ENCODE assay signal across 18 cellular contexts in the genomic region with DNA sequence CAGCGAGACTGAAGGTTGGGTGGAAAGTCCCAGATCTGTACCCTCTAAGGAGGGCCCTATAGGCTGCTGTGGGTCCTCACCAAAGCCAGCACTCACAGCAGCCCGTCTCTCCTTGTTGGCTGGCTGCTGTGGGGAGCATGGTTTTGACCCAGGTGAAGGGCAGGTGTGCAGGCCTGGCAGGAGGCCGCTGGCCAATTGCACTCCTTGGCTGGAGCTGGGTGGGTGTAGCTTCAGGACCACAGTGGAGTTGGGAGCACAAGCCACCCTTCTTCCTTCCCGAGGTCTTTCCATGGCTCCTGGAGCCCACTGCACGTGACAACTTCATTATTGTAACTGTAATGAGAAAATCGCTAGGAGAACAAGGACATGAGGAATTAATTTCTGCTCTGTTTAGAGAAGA.
"Had no signal": no experiment of that assay in that cellular context is flagged by ENCODE, and none has a peak within 500 bp of the region (broad histone marks: within the 10 kb centered on the region; RNA-seq: fewer than 3 reads in every experiment).

No MANE protein-coding gene starts in this region.

- H3K9me3 Mint-ChIP-seq: activated CD4-positive, alpha-beta memory T cell treated with anti-CD3 and anti-CD28 coated beads for 36 hours; T-helper 2 cell treated with Interferon-gamma antibody and Interleukin-4, amounts not matched to agents 5 μg/mL and 100 μg/mL, for 36 hours had no signal

- H3K36me3 Mint-ChIP-seq: activated CD4-positive, alpha-beta memory T cell treated with anti-CD3 and anti-CD28 coated beads for 36 hours; activated CD8-positive, alpha-beta memory T cell treated with anti-CD3 and anti-CD28 coated beads, Interleukin-2, amount 10 ng/mL, durations not matched to agents 7 days and 5 days; activated naive CD8-positive, alpha-beta T cell; mesothelial cell of epicardium had no signal

- H3K27ac ChIP-seq: cardiac muscle cell, esophagus muscularis mucosa, lower lobe of right lung, thyroid gland had no signal

- H3K36me3 ChIP-seq: cardiac muscle cell, esophagus muscularis mucosa, lower lobe of right lung, thyroid gland had no signal

- H3K4me3 Mint-ChIP-seq: activated CD4-positive, alpha-beta memory T cell treated with anti-CD3 and anti-CD28 coated beads for 36 hours; activated CD8-positive, alpha-beta memory T cell treated with anti-CD3 and anti-CD28 coated beads, Interleukin-2, amount 10 ng/mL, durations not matched to agents 7 days and 5 days; activated naive CD8-positive, alpha-beta T cell; mesothelial cell of epicardium; nephron progenitor cell; T-helper 2 cell treated with Interferon-gamma antibody and Interleukin-4, amounts not matched to agents 5 μg/mL and 100 μg/mL, for 36 hours; WTC11 had no signal

- H3K4me3 ChIP-seq: cardiac muscle cell, esophagus muscularis mucosa, lower lobe of right lung, thyroid gland had no signal

- H3K27ac Mint-ChIP-seq: activated CD4-positive, alpha-beta memory T cell treated with anti-CD3 and anti-CD28 coated beads for 36 hours; activated CD8-positive, alpha-beta memory T cell treated with anti-CD3 and anti-CD28 coated beads, Interleukin-2, amount 10 ng/mL, durations not matched to agents 7 days and 5 days; activated naive CD8-positive, alpha-beta T cell; mesothelial cell of epicardium; nephron progenitor cell; T-helper 2 cell treated with Interferon-gamma antibody and Interleukin-4, amounts not matched to agents 5 μg/mL and 100 μg/mL, for 36 hours; WTC11 had no signal

- H3K4me1 ChIP-seq: lower lobe of right lung, thyroid gland had no signal

- H3K9me3 ChIP-seq: esophagus muscularis mucosa, lower lobe of right lung, thyroid gland had no signal

- DNase-seq: activated CD4-positive, alpha-beta memory T cell treated with anti-CD3 and anti-CD28 coated beads for 36 hours; activated CD4-positive, alpha-beta T cell treated with anti-CD3 and anti-CD28 coated beads for 4 hours; activated CD8-positive, alpha-beta memory T cell treated with anti-CD3 and anti-CD28 coated beads, Interleukin-2, amount 10 ng/mL, durations not matched to agents 7 days and 5 days; dermis blood vessel endothelial cell; effector memory CD4-positive, alpha-beta T cell; lower lobe of right lung; nephron progenitor cell; occipital lobe; stimulated activated CD4-positive, alpha-beta T cell treated with anti-CD3 and anti-CD28 coated beads, Interleukin-12 subunit alpha, Interleukin-12 subunit beta, amount 100 ng/mL, for 4 hours; stimulated activated CD4-positive, alpha-beta T cell treated with anti-CD3 and anti-CD28 coated beads, Interleukin-1b, Interleukin-23, amount 100 ng/mL, for 48 hours; stimulated activated CD8-positive, alpha-beta memory T cell treated with anti-CD3 and anti-CD28 coated beads, Interleukin-4, amount 100 ng/mL, for 48 hours; thyroid gland had no signal

- H3K27me3 Mint-ChIP-seq: activated CD8-positive, alpha-beta memory T cell treated with anti-CD3 and anti-CD28 coated beads, Interleukin-2, amount 10 ng/mL, durations not matched to agents 7 days and 5 days had no signal

- H3K27me3 ChIP-seq: cardiac muscle cell, esophagus muscularis mucosa, thyroid gland had no signal

- H3K4me1 Mint-ChIP-seq: activated CD8-positive, alpha-beta memory T cell treated with anti-CD3 and anti-CD28 coated beads, Interleukin-2, amount 10 ng/mL, durations not matched to agents 7 days and 5 days; mesothelial cell of epicardium had no signal

- ATAC-seq: activated CD8-positive, alpha-beta memory T cell treated with anti-CD3 and anti-CD28 coated beads, Interleukin-2, amount 10 ng/mL, durations not matched to agents 7 days and 5 days had no signal
